ENCODE assay signal across 14 cellular contexts in genomic region chr1:41981796-41982195, GRCh38.
"Had no signal": no experiment of that assay in that cellular context is flagged by ENCODE, and none has a peak within 500 bp of the region (broad histone marks: within the 10 kb centered on the region; RNA-seq: fewer than 3 reads in every experiment).

No MANE protein-coding gene starts in this region.

- H3K9me3 Mint-ChIP-seq: endodermal cell; stimulated activated naive CD8-positive, alpha-beta T cell treated with anti-CD3 and anti-CD28 coated beads, Interleukin-15, amount 100 ng/mL, for 72 hours had no signal

- H3K27me3 ChIP-seq: cardiac muscle cell, gastrocnemius medialis, heart right ventricle, pancreas, spleen, upper lobe of left lung had no signal

- H3K27ac ChIP-seq: cardiac muscle cell, gastrocnemius medialis, heart right ventricle, pancreas, SK-N-MC, spleen, upper lobe of left lung had no signal

- DNase-seq: activated naive CD4-positive, alpha-beta T cell treated with Interleukin-2 at 50 U/mL for 16 hours; endodermal cell; erythroblast; gastrocnemius medialis; heart right ventricle; islet precursor cell; pancreas; spleen; stimulated activated naive CD8-positive, alpha-beta T cell treated with anti-CD3 and anti-CD28 coated beads, Interleukin-15, amount 100 ng/mL, for 72 hours; upper lobe of left lung had no signal

- H3K4me1 ChIP-seq: gastrocnemius medialis, pancreas, upper lobe of left lung had no signal

- H3K9me3 ChIP-seq: gastrocnemius medialis, heart right ventricle, pancreas, spleen, upper lobe of left lung had no signal

- H3K4me3 ChIP-seq: cardiac muscle cell, gastrocnemius medialis, heart right ventricle, pancreas, SK-N-MC, spleen, upper lobe of left lung had no signal

- H3K27ac Mint-ChIP-seq: endodermal cell had no signal

- ATAC-seq: gastrocnemius medialis, heart right ventricle, left lobe of liver, sciatic nerve had no signal

- H3K4me3 Mint-ChIP-seq: endodermal cell; stimulated activated naive CD8-positive, alpha-beta T cell treated with anti-CD3 and anti-CD28 coated beads, Interleukin-15, amount 100 ng/mL, for 72 hours had no signal

- H3K36me3 ChIP-seq: cardiac muscle cell, gastrocnemius medialis, heart right ventricle, pancreas, spleen, upper lobe of left lung had no signal

- H3K27me3 Mint-ChIP-seq: stimulated activated naive CD8-positive, alpha-beta T cell treated with anti-CD3 and anti-CD28 coated beads, Interleukin-15, amount 100 ng/mL, for 72 hours had no signal
